ENCODE assay signal across 22 cellular contexts in genomic region chr20:41895633-41896032, GRCh38.
DNase-seq lines count a peak whose midpoint lies in the region; ATAC-seq, FAIRE-seq and TF ChIP-seq lines count a peak whose summit lies in the region.
"Had no signal": no experiment of that assay in that cellular context is flagged by ENCODE, and none has a peak within 500 bp of the region (broad histone marks: within the 10 kb centered on the region; RNA-seq: fewer than 3 reads in every experiment).

No MANE protein-coding gene starts in this region.

- intact Hi-C loops in K562 (cut with micrococcal nuclease) = no loop called here

- CTCF ChIA-PET in K562 (lab: Yijun Ruan, JAX; ENCODE audit: low intra/inter-chr PET ratio) = no interaction called here

- H3K9ac ChIP-seq in K562 (ENCODE audit: insufficient read depth in 1 of 2, low read depth in 2 of 2, low read length in 2 of 2) = no peak overlapping the region
- H3K9ac ChIP-seq: BLaER1 treated with 17β-estradiol and CSF1 and Interleukin-3, amounts not matched to agents 10 nM and 100 nM had no signal

- H3K9me3 Mint-ChIP-seq in osteocyte (ENCODE audit: unreplicated experiment) = no peaks in the 10 kb centered on the region
- H3K9me3 Mint-ChIP-seq: CD4-positive, alpha-beta T cell; CD8-positive, alpha-beta T cell had no signal

- POLR2A ChIA-PET in K562 (lab: Yijun Ruan, JAX) = no interaction called here

- no peak overlapping the region for H3K27ac Mint-ChIP-seq in osteocyte (ENCODE audit: unreplicated experiment)
- H3K27ac Mint-ChIP-seq: B cell; CD4-positive, alpha-beta T cell; CD8-positive, alpha-beta T cell had no signal

- H3K27me3 Mint-ChIP-seq in osteocyte (ENCODE audit: unreplicated experiment) = no peaks in the 10 kb centered on the region
- H3K27me3 Mint-ChIP-seq: B cell had no signal

- no peak overlapping the region for H3K27ac ChIP-seq in K562 (ENCODE audit: extremely low read depth, low read depth, low read length)
- H3K27ac ChIP-seq: 22Rv1; A549; BLaER1 treated with 17β-estradiol and CSF1 and Interleukin-3, amounts not matched to agents 10 nM and 100 nM; C4-2B had no signal

- H4K20me1 ChIP-seq in K562 (replicated peaks; ENCODE audit: control insufficient read depth, insufficient read depth, low read length) = no peaks in the 10 kb centered on the region; the same call in 1 of the 2 replicates

- FAIRE-seq in K562 (lab: Jason Lieb, UNC) = no peak
- FAIRE-seq: A549, D721Med, G401.6, GM12878, GM12892, GM18507 had no signal

- no peak overlapping the region for H3K4me3 Mint-ChIP-seq in osteocyte (ENCODE audit: unreplicated experiment)
- H3K4me3 Mint-ChIP-seq: B cell; CD4-positive, alpha-beta T cell; CD8-positive, alpha-beta T cell had no signal

- H3K9me1 ChIP-seq in K562 (ENCODE audit: control insufficient read depth, insufficient read depth, low read length) = no peaks in the 10 kb centered on the region

- no peaks in the 10 kb centered on the region for H3K36me3 Mint-ChIP-seq in osteocyte (ENCODE audit: unreplicated experiment)
- H3K36me3 Mint-ChIP-seq: CD8-positive, alpha-beta T cell had no signal

- no TSS peak for BruUV-seq in K562 (replicated peaks; lab: Mats Ljungman, UMichigan)

- no peaks in the 10 kb centered on the region; a peak in 1 of 5 replicates for H3K27me3 ChIP-seq in K562 (ENCODE audit: control insufficient read depth in 2 of 2, insufficient read depth in 2 of 2, low read length in 2 of 2)
- H3K27me3 ChIP-seq: BLaER1 treated with 17β-estradiol and CSF1 and Interleukin-3, amounts not matched to agents 10 nM and 100 nM had no signal

- H3K4me1 Mint-ChIP-seq in osteocyte (ENCODE audit: unreplicated experiment) = no peaks in the 10 kb centered on the region
- H3K4me1 Mint-ChIP-seq: B cell had no signal

- TF ChIP-seq CTCF in K562 (IDR thresholded peaks at IDR 0.05 in 2 of 3, conservative IDR thresholded peaks at IDR 0.05 in 1 of 3; ENCODE audit: insufficient read depth in 2 of 3, low read depth in 1 of 3, low read length in 3 of 3) (no peak), osteocyte (IDR thresholded peaks at IDR 0.05) (no peak)

- H3K36me3 ChIP-seq in K562 (ENCODE audit: control insufficient read depth, insufficient read depth, low read length) = no peaks in the 10 kb centered on the region
- H3K36me3 ChIP-seq: BLaER1 treated with 17β-estradiol and CSF1 and Interleukin-3, amounts not matched to agents 10 nM and 100 nM had no signal

- H3K4me3 ChIP-seq in K562 = no peak overlapping the region
- H3K4me3 ChIP-seq: A549; BLaER1 treated with 17β-estradiol and CSF1 and Interleukin-3, amounts not matched to agents 10 nM and 100 nM; GM12878 had no signal

- no peaks in the 10 kb centered on the region for H3K9me3 ChIP-seq in K562 (replicated peaks; ENCODE audit: control insufficient read depth, insufficient read depth, low read depth, low read length)
- H3K9me3 ChIP-seq: A549; BLaER1 treated with 17β-estradiol and CSF1 and Interleukin-3, amounts not matched to agents 10 nM and 100 nM; Caco-2 had no signal

- no peak for TF ChIP-seq EP300 in K562 (IDR thresholded peaks at IDR 0.05; ENCODE audit: low read length)

- TF ChIP-seq RAD21 in K562 (CRISPR knock-in tag; conservative IDR thresholded peaks at IDR 0.05 in 1 of 2, IDR thresholded peaks at IDR 0.05 in 1 of 2) = no peak

- DNase-seq in NCI-H82 (lab: John Stamatoyannopoulos, UW) (peak; percentile 51), NCI-H82 treated with DMSO at 0.1 percent for 48 hours (lab: John Stamatoyannopoulos, UW; ENCODE audit: unreplicated experiment) (no peak), K562 (ENCODE audit: extremely low read depth in 1 of 4, low spot score in 3 of 4) (no peak), osteocyte (ENCODE audit: extremely low spot score, unreplicated experiment) (peak; percentile 25), dedifferentiated amniotic fluid mesenchymal stem cell (ENCODE audit: extremely low spot score) (no peak)
- DNase-seq: AML-193; Caco-2; Calu3; CD4-positive, alpha-beta T cell; CD8-positive, alpha-beta T cell; DMS79 treated with DMSO at 0.1 percent for 48 hours had no signal

- H3K4me2 ChIP-seq in K562 (ENCODE audit: insufficient read depth, low read length) = no peak overlapping the region
- H3K4me2 ChIP-seq: A549; BLaER1 treated with 17β-estradiol and CSF1 and Interleukin-3, amounts not matched to agents 10 nM and 100 nM had no signal

- TF ChIP-seq POLR2A in K562 (conservative IDR thresholded peaks at IDR 0.05) = no peak

- H2AFZ ChIP-seq in K562 (ENCODE audit: low read depth, low read length) = no peak overlapping the region

- in situ Hi-C loops in K562 (cut with MboI) = no loop called here

- H3K4me1 ChIP-seq in K562 (replicated peaks in 1 of 2; ENCODE audit: control insufficient read depth in 2 of 2, insufficient read depth in 2 of 2, low read length in 2 of 2) = no peaks in the 10 kb centered on the region
- H3K4me1 ChIP-seq: A549; BLaER1 treated with 17β-estradiol and CSF1 and Interleukin-3, amounts not matched to agents 10 nM and 100 nM; Caco-2 had no signal

- no peaks in the 10 kb centered on the region for H3K79me2 ChIP-seq in K562 (ENCODE audit: control insufficient read depth, insufficient read depth, low read length)

- ATAC-seq in K562 = no peak
- ATAC-seq in HG03159 (IDR thresholded peaks at IDR 0.05; ENCODE audit: unreplicated experiment) = no peak
- ATAC-seq: A549; CD8-positive, alpha-beta T cell; GM12878 had no signal

- WGBS in K562 (ENCODE audit: insufficient coverage, low coverage, missing lambda C conversion rate) = no CpG with 5 or more reads among the region's 1 CpG

TF ChIP-seq in K562, 482 proteins besides CTCF, POLR2A, EP300 and RAD21:
- peak; percentile 81 for TF ChIP-seq NFIC (IDR thresholded peaks at IDR 0.05)
- no peak for TF ChIP-seq NR2F6 (CRISPR knock-in tag; IDR thresholded peaks at IDR 0.05)
- TF ChIP-seq NFIX (CRISPR knock-in tag; IDR thresholded peaks at IDR 0.05; ENCODE audit: low read depth) = peak; percentile 24; the same call in 1 of the 2 replicates
- TF ChIP-seq SOX6 (IDR thresholded peaks at IDR 0.05) = no peak
- TF ChIP-seq CTCFL (IDR thresholded peaks at IDR 0.05; ENCODE audit: borderline replicate concordance, insufficient read depth, low read depth, low read length, poor library complexity, severe bottlenecking) = no peak
- no peak for TF ChIP-seq ZNF707 (CRISPR knock-in tag; conservative IDR thresholded peaks at IDR 0.05)

Comparison
In these comparisons a context has a peak if more than half of its experiments do, and no peak if none do; other contexts are left out.
1. DNase-seq: peak in NCI-H82 (single experiment) and osteocyte (single experiment); none in NCI-H82 treated with DMSO at 0.1 percent for 48 hours (single experiment), K562 (0 of 4) and dedifferentiated amniotic fluid mesenchymal stem cell (single experiment).